In genomic region chr7:121913947-121914346, GRCh38 we compare ENCODE assay signal across 22 cellular contexts. TPM values are rescaled to one million over a fixed set of nuclear protein-coding genes. Genes with fewer than 3 reads are reported as not detected.
A peak's percentile ranks its signal among the peaks of the same experiment; 100 is the strongest.
DNase-seq lines count a peak whose midpoint lies in the region; ATAC-seq and TF ChIP-seq lines count a peak whose summit lies in the region.
"Had no signal": no experiment of that assay in that cellular context is flagged by ENCODE, and none has a peak within 500 bp of the region (broad histone marks: within the 10 kb centered on the region; RNA-seq: fewer than 3 reads in every experiment).

No MANE protein-coding gene starts in this region.

- H3K4me3 ChIP-seq in HUES64 (ENCODE audit: low read length) (no peak overlapping the region), endodermal cell (ENCODE audit: low read length) (no peak overlapping the region), adrenal gland (no peak overlapping the region)
- H3K4me3 ChIP-seq: BLaER1, SK-N-MC had no signal

- H3K9me3 ChIP-seq in HUES64 (ENCODE audit: insufficient read depth, low read depth, low read length): no peaks in the 10 kb centered on the region
- no peaks in the 10 kb centered on the region for H3K9me3 ChIP-seq in endodermal cell (ENCODE audit: control insufficient read depth, low read length)
- H3K9me3 ChIP-seq in adrenal gland (replicated peaks in 1 of 3): no peaks in the 10 kb centered on the region
- H3K9me3 ChIP-seq: BLaER1 had no signal

- no peak for TF ChIP-seq CTCF in endodermal cell (conservative IDR thresholded peaks at IDR 0.05)
- TF ChIP-seq CTCF in HFFc6 (IDR thresholded peaks at IDR 0.05): no peak
- no peak for TF ChIP-seq CTCF in adrenal gland (IDR thresholded peaks at IDR 0.05)

- DNase-seq in endodermal cell: no peak
- no peak for DNase-seq in Right ventricle myocardium inferior (ENCODE audit: missing footprints)
- no peak for DNase-seq in HFFc6
- no peak for DNase-seq in adrenal gland
- DNase-seq: CD8-positive, alpha-beta memory T cell; DND-41; H7; KBM-7; NCI-H1048; NCI-H1436 treated with DMSO at 0.1 percent for 48 hours; NCI-H2029 treated with DMSO at 0.1 percent for 48 hours; NCI-H2171 treated with DMSO at 0.1 percent for 48 hours; NCI-H510A; NCI-H82 had no signal

- no peaks in the 10 kb centered on the region for H3K27me3 ChIP-seq in HUES64 (ENCODE audit: insufficient read depth, low read length)
- H3K27me3 ChIP-seq in endodermal cell (ENCODE audit: control insufficient read depth, insufficient read depth, low read length, poor library complexity, severe bottlenecking): no peaks in the 10 kb centered on the region
- no peaks in the 10 kb centered on the region for H3K27me3 ChIP-seq in adrenal gland
- H3K27me3 ChIP-seq: BLaER1 had no signal

- H3K4me1 Mint-ChIP-seq in endodermal cell (peaks cover 3% of the 10 kb centered on the region), HFFc6 (ENCODE audit: low read depth) (no peaks in the 10 kb centered on the region)
- H3K4me1 Mint-ChIP-seq: CD8-positive, alpha-beta memory T cell had no signal

- H3K27ac ChIP-seq in HUES64 (ENCODE audit: low read depth, low read length) (0 out of 2 replicates have a peak overlapping the region, but pooled peaks have one; percentile 6), endodermal cell (ENCODE audit: low read depth, low read length) (peak overlapping the region; percentile 88), adrenal gland (no peak overlapping the region)
- H3K27ac ChIP-seq: BLaER1, SK-N-MC had no signal

- ATAC-seq in GM18502 (IDR thresholded peaks at IDR 0.05; ENCODE audit: poor library complexity, unreplicated experiment) (peak; percentile 44), GM21619 (IDR thresholded peaks at IDR 0.05; ENCODE audit: unreplicated experiment) (peak; percentile 56), Right ventricle myocardium inferior (no peak), GM19328 (IDR thresholded peaks at IDR 0.05; ENCODE audit: unreplicated experiment) (no peak)
- ATAC-seq: Panc1 had no signal

- H3K4me3 Mint-ChIP-seq in endodermal cell (no peak overlapping the region), HFFc6 (no peak overlapping the region)
- H3K4me3 Mint-ChIP-seq: CD8-positive, alpha-beta memory T cell had no signal

- H3K27me3 Mint-ChIP-seq in endodermal cell (ENCODE audit: insufficient read depth): no peaks in the 10 kb centered on the region
- peaks cover 5% of the 10 kb centered on the region; the same call in 1 of the 2 replicates for H3K27me3 Mint-ChIP-seq in HFFc6 (ENCODE audit: insufficient read depth)

- H3K36me3 Mint-ChIP-seq in endodermal cell (ENCODE audit: low read depth) (no peaks in the 10 kb centered on the region), HFFc6 (ENCODE audit: low read depth) (no peaks in the 10 kb centered on the region)
- H3K36me3 Mint-ChIP-seq: CD8-positive, alpha-beta memory T cell had no signal

- H3K4me1 ChIP-seq in HUES64 (ENCODE audit: insufficient read depth, low read length) (peaks cover 43% of the 10 kb centered on the region), endodermal cell (ENCODE audit: control insufficient read depth, insufficient read depth, low read length) (no peaks in the 10 kb centered on the region), adrenal gland (replicated peaks in 1 of 2) (no peaks in the 10 kb centered on the region)
- H3K4me1 ChIP-seq: BLaER1 had no signal

- no peak overlapping the region for H3K9ac ChIP-seq in HUES64 (ENCODE audit: low read depth, low read length)
- no peak overlapping the region for H3K9ac ChIP-seq in endodermal cell (ENCODE audit: extremely low read depth, low read length, poor library complexity, severe bottlenecking)
- H3K9ac ChIP-seq: BLaER1 had no signal

- intact Hi-C loops in Right ventricle myocardium inferior (cut with DNase I) (no loop called here), adrenal gland (cut with DNase I) (no loop called here)

- H3K9me3 Mint-ChIP-seq in endodermal cell (no peaks in the 10 kb centered on the region), HFFc6 (no peaks in the 10 kb centered on the region)

- no peak for TF ChIP-seq POLR2A in adrenal gland (IDR thresholded peaks at IDR 0.05)

- H3K36me3 ChIP-seq in HUES64 (ENCODE audit: insufficient read depth, low read length) (no peaks in the 10 kb centered on the region), endodermal cell (ENCODE audit: control insufficient read depth, insufficient read depth, low read length) (no peaks in the 10 kb centered on the region), adrenal gland (replicated peaks in 1 of 2) (no peaks in the 10 kb centered on the region)
- H3K36me3 ChIP-seq: BLaER1 had no signal

- H3K27ac Mint-ChIP-seq in endodermal cell (no peak overlapping the region), HFFc6 (no peak overlapping the region)
- H3K27ac Mint-ChIP-seq: CD8-positive, alpha-beta memory T cell had no signal

- 66% methylated on average over 2 of the region's 3 CpGs for WGBS in HUES64
- 79 to 80% methylated on average over 2 to 3 of the region's 3 CpGs for WGBS in endodermal cell (ENCODE audit: insufficient coverage in 1 of 2, insufficient read length in 1 of 2), 2 experiments
- WGBS in adrenal gland, 4 donors: 43 to 74% (median 64%) methylated on average over 3 of the region's 3 CpGs

RNA-seq across cellular contexts. Expression of gene PTPRZ1, which starts 41.0 kb away (rescaled TPM):
- 116 TPM for polyA plus RNA-seq in HUES64 (2013, experiment 1 of 2)
- 128 TPM for polyA plus RNA-seq in HUES64 (2013, experiment 2 of 2)
- total RNA-seq in endodermal cell: 10 to 100 TPM; 18.0 to 57.4 TPM
- 111 TPM for polyA plus RNA-seq in endodermal cell (2013, experiment 1 of 2)
- 96.9 TPM for polyA plus RNA-seq in endodermal cell (2013, experiment 2 of 2)
- total RNA-seq in Right ventricle myocardium inferior: 0.41 TPM
- under 1 TPM in 2 of 6 experiments, not detected in 4; 0.07 to 0.13 TPM for total RNA-seq in HFFc6 (2021; fragmentation: NEBNext Ultra II Directional; extraction: Animal tissue kit (Norgen Biotek cat#: 25700))
- 1 to 10 TPM in 4 of 8 donors, under 1 TPM in 4; 0.17 to 2.8 (median 1.0) TPM for total RNA-seq in adrenal gland
- 1 to 10 TPM in 1 of 3 donors, under 1 TPM in 2; 0.97 to 2.3 (median 0.98) TPM for polyA plus RNA-seq in adrenal gland
- total RNA-seq: A172; CD8-positive, alpha-beta memory T cell had no signal
- polyA plus RNA-seq: CD8-positive, alpha-beta memory T cell had no signal

Comparison
In these comparisons a context has a peak if more than half of its experiments do, and no peak if none do; other contexts are left out.
1. ATAC-seq: peak in GM18502 (single experiment) and GM21619 (single experiment); none in Right ventricle myocardium inferior (single experiment) and GM19328 (single experiment).
2. H3K27ac ChIP-seq: peak in HUES64 (single experiment) and endodermal cell (single experiment); none in adrenal gland (0 of 5).
3. RNA of gene PTPRZ1, which starts 41.0 kb away (total RNA-seq): 18.0 to 57.4 TPM in endodermal cell; 0.17 to 2.8 TPM in adrenal gland, 0.41 TPM in Right ventricle myocardium inferior (single experiment) and 0.07 to 0.13 TPM in HFFc6; every median in the first group is over 4 times any median in the second.